Comparison of ENCODE assay signal across 1 cellular context in genomic region chr21:26843912-26844257, GRCh38.
TF ChIP-seq lines count a peak whose summit lies in the region.

No MANE protein-coding gene starts in this region.

TF ChIP-seq in WTC11, 78 proteins besides CTCF, POLR2A, EP300 and RAD21 (continued from another document):
- TF ChIP-seq ERG (CRISPR knock-in tag; IDR thresholded peaks at IDR 0.05) (no peak), ZNF396 (CRISPR knock-in tag; IDR thresholded peaks at IDR 0.05; ENCODE audit: borderline replicate concordance) (no peak), CDX4 (CRISPR knock-in tag; IDR thresholded peaks at IDR 0.05; ENCODE audit: borderline replicate concordance) (no peak)
